In the genomic region with DNA sequence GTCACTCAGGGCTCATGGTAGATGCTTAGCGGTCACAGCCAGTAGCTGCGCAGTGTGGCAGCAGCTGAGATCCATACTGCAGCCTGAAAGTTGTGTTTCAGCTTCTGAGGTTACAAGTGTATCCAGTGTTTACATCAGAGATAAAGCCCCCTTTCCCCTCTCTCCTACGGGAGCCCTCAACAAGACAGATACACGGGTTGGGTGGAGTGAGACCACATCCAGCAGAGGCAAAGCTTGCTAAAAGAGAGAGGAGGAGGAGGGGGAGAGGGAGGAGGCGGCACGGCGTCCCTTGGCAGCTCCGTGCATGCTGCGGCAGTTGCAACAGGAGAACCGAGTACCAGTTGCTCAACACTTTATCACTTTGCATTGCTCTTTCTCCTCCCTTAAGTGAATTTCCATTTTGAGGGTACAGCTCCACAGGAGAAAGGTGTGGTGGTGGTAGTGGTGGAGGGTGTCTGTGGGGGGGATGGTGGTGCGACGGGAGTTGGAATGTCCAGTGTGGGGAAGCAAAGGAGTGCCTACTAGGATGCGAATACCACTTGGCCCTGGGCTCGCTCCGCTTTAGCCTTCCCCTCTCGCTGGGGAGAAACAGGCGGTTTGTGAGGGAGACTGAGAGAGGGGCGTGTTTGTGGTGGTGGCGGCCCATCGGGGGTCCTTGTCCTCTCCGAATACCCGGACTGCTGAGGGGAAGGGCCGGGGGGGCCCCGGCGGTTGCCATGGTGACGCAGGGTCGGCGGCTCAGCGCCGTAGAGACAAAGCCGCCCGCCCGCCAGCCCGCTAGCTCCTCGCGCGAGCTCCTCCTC, we compare ENCODE assay signal across 1 cellular context.
A peak's percentile ranks its signal among the peaks of the same experiment; 100 is the strongest.
TF ChIP-seq lines count a peak whose summit lies in the region.

No MANE protein-coding gene starts in this region.

TF ChIP-seq in K562, 482 proteins besides CTCF, POLR2A, EP300 and RAD21 (continued from another document and continues in another):
- TF ChIP-seq, protein P1, sequence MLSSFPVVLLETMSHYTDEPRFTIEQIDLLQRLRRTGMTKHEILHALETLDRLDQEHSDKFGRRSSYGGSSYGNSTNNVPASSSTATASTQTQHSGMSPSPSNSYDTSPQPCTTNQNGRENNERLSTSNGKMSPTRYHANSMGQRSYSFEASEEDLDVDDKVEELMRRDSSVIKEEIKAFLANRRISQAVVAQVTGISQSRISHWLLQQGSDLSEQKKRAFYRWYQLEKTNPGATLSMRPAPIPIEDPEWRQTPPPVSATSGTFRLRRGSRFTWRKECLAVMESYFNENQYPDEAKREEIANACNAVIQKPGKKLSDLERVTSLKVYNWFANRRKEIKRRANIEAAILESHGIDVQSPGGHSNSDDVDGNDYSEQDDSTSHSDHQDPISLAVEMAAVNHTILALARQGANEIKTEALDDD (IDR thresholded peaks at IDR 0.05) = no peak
- TF ChIP-seq PPARD (CRISPR knock-in tag; IDR thresholded peaks at IDR 0.05) (no peak), TAF15 (IDR thresholded peaks at IDR 0.05; ENCODE audit: low read depth, low read length) (no peak), TAL1 (IDR thresholded peaks at IDR 0.05) (no peak), HDAC1 (IDR thresholded peaks at IDR 0.05) (peak in 1 of 2 experiments; percentile 82; a peak in 2 of 4 replicates), HSF4 (CRISPR knock-in tag; IDR thresholded peaks at IDR 0.05; ENCODE audit: borderline replicate concordance) (no peak), TEAD2 (tag; IDR thresholded peaks at IDR 0.05) (no peak; the same call in 1 of the 2 replicates), FIP1L1 (IDR thresholded peaks at IDR 0.05; ENCODE audit: low read depth, low read length, poor library complexity, severe bottlenecking) (no peak), CXXC5 (CRISPR knock-in tag; IDR thresholded peaks at IDR 0.05) (peak; percentile 68), POLR3G (IDR thresholded peaks at IDR 0.05; ENCODE audit: extremely low read depth, insufficient read length, insufficient replicate concordance) (no peak), NFIC (IDR thresholded peaks at IDR 0.05) (peak; percentile 9; the same call in 1 of the 2 replicates), ZEB2 (IDR thresholded peaks at IDR 0.05) (no peak; the same call in 1 of the 2 replicates), DIDO1 (tag; IDR thresholded peaks at IDR 0.05; ENCODE audit: low read depth) (no peak), NCOA1 (IDR thresholded peaks at IDR 0.05; ENCODE audit: low read depth) (0 out of 2 replicates have a peak, but pooled peaks have one; percentile 22), ZNF583 (CRISPR knock-in tag; IDR thresholded peaks at IDR 0.05) (peak; percentile 33; the same call in 1 of the 2 replicates), HCFC1 (IDR thresholded peaks at IDR 0.05; ENCODE audit: low read depth, low read length) (no peak), TBL1XR1 (IDR thresholded peaks at IDR 0.05; ENCODE audit: low read length in 2 of 2) (no peak), CREB5 (CRISPR knock-in tag; IDR thresholded peaks at IDR 0.05) (no peak), ZNF436 (CRISPR knock-in tag; IDR thresholded peaks at IDR 0.05) (no peak), MEF2D (tag; conservative IDR thresholded peaks at IDR 0.05; ENCODE audit: low read depth) (no peak), KLF1 (tag; IDR thresholded peaks at IDR 0.05) (no peak), ZNF282 (CRISPR knock-in tag; IDR thresholded peaks at IDR 0.05) (no peak), RBM25 (IDR thresholded peaks at IDR 0.05; ENCODE audit: low read depth, low read length, severe bottlenecking) (no peak), KAT8 (IDR thresholded peaks at IDR 0.05; ENCODE audit: low read depth) (no peak), ZNF277 (CRISPR knock-in tag; IDR thresholded peaks at IDR 0.05; ENCODE audit: borderline replicate concordance) (no peak), ZNF75A (CRISPR knock-in tag; IDR thresholded peaks at IDR 0.05) (no peak), FOXJ3 (CRISPR knock-in tag; IDR thresholded peaks at IDR 0.05) (no peak), FOXM1 (IDR thresholded peaks at IDR 0.05; ENCODE audit: low read depth) (no peak), FOXM1 (CRISPR knock-in tag; IDR thresholded peaks at IDR 0.05; ENCODE audit: low read depth) (no peak), HLTF (IDR thresholded peaks at IDR 0.05) (no peak; the same call in 1 of the 2 replicates), MAZ (CRISPR knock-in tag; conservative IDR thresholded peaks at IDR 0.05 in 1 of 2, IDR thresholded peaks at IDR 0.05 in 1 of 2) (peak in 1 of 2 experiments; percentile 52; a peak in 1 of 4 replicates), HDAC6 (IDR thresholded peaks at IDR 0.05; ENCODE audit: low read depth, low read length) (no peak), ZNF444 (CRISPR knock-in tag; IDR thresholded peaks at IDR 0.05) (0 out of 2 replicates have a peak, but pooled peaks have one; percentile 20), ARID1B (IDR thresholded peaks at IDR 0.05) (peak; percentile 43)
- TF ChIP-seq, protein P2, sequence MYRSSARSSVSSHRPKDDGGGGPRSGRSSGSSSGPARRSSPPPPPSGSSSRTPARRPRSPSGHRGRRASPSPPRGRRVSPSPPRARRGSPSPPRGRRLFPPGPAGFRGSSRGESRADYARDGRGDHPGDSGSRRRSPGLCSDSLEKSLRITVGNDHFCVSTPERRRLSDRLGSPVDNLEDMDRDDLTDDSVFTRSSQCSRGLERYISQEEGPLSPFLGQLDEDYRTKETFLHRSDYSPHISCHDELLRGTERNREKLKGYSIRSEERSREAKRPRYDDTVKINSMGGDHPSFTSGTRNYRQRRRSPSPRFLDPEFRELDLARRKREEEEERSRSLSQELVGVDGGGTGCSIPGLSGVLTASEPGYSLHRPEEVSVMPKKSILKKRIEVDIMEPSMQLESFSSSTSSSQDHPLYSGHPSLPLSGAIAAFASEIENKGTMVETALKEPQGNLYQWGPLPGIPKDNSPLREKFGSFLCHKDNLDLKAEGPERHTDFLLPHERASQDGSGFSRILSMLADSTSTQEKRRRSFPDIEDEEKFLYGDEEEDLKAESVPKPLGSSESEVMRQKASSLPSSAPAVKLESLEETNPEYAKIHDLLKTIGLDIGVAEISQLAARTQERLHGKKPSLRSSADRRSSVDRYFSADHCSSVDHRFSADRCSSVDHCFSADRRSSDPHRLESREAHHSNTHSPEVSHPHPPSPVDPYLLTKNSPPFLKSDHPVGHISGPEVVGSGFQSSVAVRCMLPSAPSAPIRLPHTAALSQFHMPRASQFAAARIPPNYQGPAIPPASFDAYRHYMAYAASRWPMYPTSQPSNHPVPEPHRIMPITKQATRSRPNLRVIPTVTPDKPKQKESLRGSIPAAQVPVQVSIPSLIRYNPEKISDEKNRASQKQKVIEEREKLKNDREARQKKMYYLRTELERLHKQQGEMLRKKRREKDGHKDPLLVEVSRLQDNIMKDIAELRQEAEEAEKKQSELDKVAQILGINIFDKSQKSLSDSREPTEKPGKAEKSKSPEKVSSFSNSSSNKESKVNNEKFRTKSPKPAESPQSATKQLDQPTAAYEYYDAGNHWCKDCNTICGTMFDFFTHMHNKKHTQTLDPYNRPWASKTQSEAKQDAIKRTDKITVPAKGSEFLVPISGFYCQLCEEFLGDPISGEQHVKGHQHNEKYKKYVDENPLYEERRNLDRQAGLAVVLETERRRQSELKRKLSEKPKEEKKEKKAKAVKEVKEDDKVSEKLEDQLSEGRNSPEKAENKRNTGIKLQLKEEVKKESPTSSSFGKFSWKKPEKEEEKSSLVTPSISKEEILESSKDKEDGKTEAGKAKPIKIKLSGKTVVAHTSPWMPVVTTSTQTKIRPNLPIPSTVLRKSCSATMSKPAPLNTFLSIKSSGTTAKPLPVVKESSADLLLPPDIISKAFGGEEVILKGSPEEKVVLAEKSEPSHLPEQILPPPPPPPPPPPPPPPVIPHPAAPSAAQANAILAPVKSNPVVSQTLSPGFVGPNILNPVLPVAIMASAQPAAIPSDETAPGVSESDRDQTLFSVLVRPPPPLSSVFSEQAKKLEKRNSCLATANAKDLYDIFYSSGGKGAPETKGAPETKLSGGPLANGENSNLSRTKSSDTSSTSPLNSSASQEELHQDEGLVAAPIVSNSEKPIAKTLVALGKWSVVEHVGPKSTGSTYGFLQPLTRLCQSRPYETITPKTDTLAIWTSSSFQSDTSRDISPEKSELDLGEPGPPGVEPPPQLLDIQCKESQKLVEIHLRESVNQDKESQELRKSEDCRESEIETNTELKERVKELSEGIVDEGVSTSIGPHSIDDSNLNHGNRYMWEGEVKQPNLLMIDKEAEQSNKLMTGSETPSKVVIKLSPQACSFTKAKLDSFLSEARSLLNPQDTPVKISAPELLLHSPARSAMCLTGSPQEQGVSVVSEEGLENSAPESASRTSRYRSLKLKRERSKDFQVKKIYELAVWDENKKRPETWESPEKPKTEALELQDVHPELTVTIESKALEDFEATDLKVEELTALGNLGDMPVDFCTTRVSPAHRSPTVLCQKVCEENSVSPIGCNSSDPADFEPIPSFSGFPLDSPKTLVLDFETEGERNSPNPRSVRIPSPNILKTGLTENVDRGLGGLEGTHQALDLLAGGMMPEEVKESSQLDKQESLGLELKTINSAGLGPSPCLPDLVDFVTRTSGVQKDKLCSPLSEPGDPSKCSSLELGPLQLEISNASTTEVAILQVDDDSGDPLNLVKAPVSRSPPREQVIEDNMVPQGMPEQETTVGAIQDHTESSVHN (IDR thresholded peaks at IDR 0.05; ENCODE audit: borderline replicate concordance in 1 of 2, low read depth in 1 of 2) = no peak
- TF ChIP-seq, protein P3, sequence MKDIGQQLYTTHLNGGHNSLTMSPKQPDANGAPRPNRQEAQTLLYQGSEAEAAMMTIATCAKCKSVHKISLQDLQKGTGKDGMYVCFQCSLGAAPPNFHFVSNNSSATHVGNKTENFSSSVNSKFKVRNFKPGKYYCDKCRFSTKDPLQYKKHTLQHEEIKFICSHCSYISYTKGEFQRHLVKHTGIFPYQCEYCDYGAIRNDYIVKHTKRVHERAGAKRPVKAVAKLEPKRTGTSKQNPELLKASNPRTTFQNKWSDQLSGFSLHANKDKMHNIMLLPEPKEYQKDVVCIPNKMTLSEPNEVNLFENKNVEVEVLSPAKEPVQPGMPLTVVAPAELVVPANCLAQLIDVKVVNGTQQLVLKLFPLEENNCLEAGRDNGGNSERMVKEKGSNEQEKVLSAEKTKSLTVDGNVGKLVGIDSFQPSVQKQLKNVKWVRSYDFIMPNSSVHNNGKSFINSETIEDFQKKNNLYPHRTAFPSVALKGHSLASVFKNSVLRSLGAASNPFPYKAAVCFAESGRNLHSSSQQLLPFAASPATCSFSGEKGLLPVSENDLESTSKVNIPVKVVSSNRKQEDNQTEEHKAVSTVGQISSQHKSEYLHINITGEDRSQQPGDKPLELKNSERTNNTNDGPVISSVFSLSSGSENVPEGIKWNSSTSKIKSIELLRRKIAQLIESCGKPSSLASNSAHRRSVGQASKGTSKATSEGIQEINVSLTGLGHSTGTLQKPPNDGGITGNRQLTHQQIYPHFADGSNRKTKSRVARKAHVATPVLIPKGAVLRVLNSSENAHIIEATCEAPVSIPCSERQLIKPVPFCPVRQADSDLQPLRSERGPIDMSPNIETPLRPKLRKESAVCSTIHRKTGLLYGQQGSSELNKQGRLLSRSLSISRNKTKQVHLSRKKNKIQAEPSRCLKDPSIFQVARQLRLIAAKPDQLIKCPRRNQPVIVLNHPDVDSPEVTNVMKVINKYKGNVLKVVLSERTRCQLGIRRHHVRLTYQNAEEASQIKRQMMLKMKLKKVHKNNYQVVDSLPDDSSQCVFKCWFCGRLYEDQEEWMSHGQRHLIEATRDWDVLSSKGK (CRISPR knock-in tag; IDR thresholded peaks at IDR 0.05) = no peak
- TF ChIP-seq, protein P4, sequence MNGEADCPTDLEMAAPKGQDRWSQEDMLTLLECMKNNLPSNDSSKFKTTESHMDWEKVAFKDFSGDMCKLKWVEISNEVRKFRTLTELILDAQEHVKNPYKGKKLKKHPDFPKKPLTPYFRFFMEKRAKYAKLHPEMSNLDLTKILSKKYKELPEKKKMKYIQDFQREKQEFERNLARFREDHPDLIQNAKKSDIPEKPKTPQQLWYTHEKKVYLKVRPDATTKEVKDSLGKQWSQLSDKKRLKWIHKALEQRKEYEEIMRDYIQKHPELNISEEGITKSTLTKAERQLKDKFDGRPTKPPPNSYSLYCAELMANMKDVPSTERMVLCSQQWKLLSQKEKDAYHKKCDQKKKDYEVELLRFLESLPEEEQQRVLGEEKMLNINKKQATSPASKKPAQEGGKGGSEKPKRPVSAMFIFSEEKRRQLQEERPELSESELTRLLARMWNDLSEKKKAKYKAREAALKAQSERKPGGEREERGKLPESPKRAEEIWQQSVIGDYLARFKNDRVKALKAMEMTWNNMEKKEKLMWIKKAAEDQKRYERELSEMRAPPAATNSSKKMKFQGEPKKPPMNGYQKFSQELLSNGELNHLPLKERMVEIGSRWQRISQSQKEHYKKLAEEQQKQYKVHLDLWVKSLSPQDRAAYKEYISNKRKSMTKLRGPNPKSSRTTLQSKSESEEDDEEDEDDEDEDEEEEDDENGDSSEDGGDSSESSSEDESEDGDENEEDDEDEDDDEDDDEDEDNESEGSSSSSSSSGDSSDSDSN (IDR thresholded peaks at IDR 0.05; ENCODE audit: borderline replicate concordance in 1 of 2, low read depth in 2 of 2, low read length in 2 of 2) = peak in 1 of 2 experiments; percentile 31; a peak in 2 of 4 replicates
- TF ChIP-seq, protein P5, sequence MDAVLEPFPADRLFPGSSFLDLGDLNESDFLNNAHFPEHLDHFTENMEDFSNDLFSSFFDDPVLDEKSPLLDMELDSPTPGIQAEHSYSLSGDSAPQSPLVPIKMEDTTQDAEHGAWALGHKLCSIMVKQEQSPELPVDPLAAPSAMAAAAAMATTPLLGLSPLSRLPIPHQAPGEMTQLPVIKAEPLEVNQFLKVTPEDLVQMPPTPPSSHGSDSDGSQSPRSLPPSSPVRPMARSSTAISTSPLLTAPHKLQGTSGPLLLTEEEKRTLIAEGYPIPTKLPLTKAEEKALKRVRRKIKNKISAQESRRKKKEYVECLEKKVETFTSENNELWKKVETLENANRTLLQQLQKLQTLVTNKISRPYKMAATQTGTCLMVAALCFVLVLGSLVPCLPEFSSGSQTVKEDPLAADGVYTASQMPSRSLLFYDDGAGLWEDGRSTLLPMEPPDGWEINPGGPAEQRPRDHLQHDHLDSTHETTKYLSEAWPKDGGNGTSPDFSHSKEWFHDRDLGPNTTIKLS (IDR thresholded peaks at IDR 0.05; ENCODE audit: borderline replicate concordance, low read depth) = 0 out of 2 replicates have a peak, but pooled peaks have one; percentile 35
